ENCODE assay signal across 20 cellular contexts in the genomic region with DNA sequence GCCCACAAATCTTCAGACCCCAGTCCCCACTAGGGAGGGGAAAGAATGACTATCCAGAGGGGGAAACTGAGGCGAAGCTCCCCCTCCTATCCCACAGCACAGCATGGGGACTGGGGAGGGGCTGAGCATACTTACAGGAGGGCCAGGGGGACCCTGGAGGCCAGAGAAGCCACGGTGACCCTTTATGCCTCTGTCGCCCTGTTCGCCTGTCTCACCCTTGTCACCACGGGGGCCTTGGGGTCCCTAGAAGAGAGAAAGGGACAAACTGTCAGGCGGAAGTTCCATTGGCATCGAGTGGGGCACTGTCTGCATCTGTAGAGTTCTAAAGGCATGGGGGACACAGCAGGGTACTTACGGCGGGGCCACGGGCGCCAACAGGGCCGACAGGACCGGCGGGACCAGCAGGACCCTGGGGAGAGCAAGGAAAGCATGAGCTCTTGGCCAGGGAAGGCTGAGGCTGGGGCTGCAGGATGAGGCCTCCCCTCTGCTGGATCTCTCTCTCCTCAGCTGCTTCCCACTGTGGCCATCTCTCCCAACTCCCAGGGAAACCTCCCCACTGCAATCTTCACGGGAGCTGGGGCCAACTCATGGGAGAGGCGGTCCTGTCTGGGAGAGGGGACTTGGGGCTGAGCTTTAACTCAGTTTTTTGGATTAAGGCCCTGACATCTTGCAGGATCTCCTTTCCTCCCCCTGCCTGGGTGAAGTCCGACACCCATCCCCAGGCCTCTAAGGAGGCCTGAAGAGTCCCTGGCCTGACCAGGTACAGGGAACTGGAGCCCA. TPM values are rescaled to one million over a fixed set of nuclear protein-coding genes. Genes with fewer than 3 reads are reported as not detected.
DNase-seq lines count a peak whose midpoint lies in the region; TF ChIP-seq lines count a peak whose summit lies in the region.
"Had no signal": no experiment of that assay in that cellular context is flagged by ENCODE, and none has a peak within 500 bp of the region (broad histone marks: within the 10 kb centered on the region; RNA-seq: fewer than 3 reads in every experiment).

No MANE protein-coding gene starts in this region.

- no peak overlapping the region for H3K4me3 ChIP-seq in esophagus muscularis mucosa
- H3K4me3 ChIP-seq in uterus = no peak overlapping the region
- H3K4me3 ChIP-seq in H7 (ENCODE audit: insufficient read depth, low read depth, low read length) = no peak overlapping the region
- H3K4me3 ChIP-seq in CD8-positive, alpha-beta memory T cell (ENCODE audit: low read length) = no peak overlapping the region
- H3K4me3 ChIP-seq: BLaER1 had no signal

- DNase-seq in RPMI7951 (ENCODE audit: low read depth) (peak; percentile 37), esophagus muscularis mucosa (ENCODE audit: extremely low spot score) (no peak), myocyte (ENCODE audit: low read depth) (peak; percentile 51), uterus (no peak), H7 (no peak)
- DNase-seq in stimulated activated CD4-positive, alpha-beta T cell treated with anti-CD3 and anti-CD28 coated beads, Interleukin-1b, Interleukin-23, amount 100 ng/mL, for 48 hours = no peak
- no peak for DNase-seq in CD8-positive, alpha-beta memory T cell
- DNase-seq: activated CD4-positive, CD25-positive, alpha-beta regulatory T cell; activated CD8-positive, alpha-beta memory T cell treated with anti-CD3 and anti-CD28 coated beads for 24 hours; HCEC 1CT; hippocampal formation; KBM-7; kidney; NCI-H69; stimulated activated naive CD8-positive, alpha-beta T cell treated with anti-CD3 and anti-CD28 coated beads, Interleukin-15, Interleukin-2, amounts not matched to agents 100 U/mL and 50 U/mL, for 24 hours had no signal

- no peak for TF ChIP-seq POLR2A in esophagus muscularis mucosa (IDR thresholded peaks at IDR 0.05; ENCODE audit: low read depth)
- TF ChIP-seq POLR2A in uterus (IDR thresholded peaks at IDR 0.05) = no peak

- H3K36me3 Mint-ChIP-seq in CD8-positive, alpha-beta memory T cell = no peaks in the 10 kb centered on the region
- H3K36me3 Mint-ChIP-seq: activated naive CD8-positive, alpha-beta T cell had no signal

- 82% methylated on average over 16 of the region's 17 CpGs for WGBS in esophagus muscularis mucosa

- H3K9me3 ChIP-seq in esophagus muscularis mucosa = no peaks in the 10 kb centered on the region
- no peaks in the 10 kb centered on the region for H3K9me3 ChIP-seq in uterus
- no peaks in the 10 kb centered on the region for H3K9me3 ChIP-seq in CD8-positive, alpha-beta memory T cell (ENCODE audit: low read length)
- H3K9me3 ChIP-seq: BLaER1 had no signal

- H3K27me3 ChIP-seq in esophagus muscularis mucosa (no peaks in the 10 kb centered on the region), uterus (no peaks in the 10 kb centered on the region), H7 (ENCODE audit: control insufficient read depth, insufficient read depth, low read length) (no peaks in the 10 kb centered on the region)
- H3K27me3 ChIP-seq in CD8-positive, alpha-beta memory T cell (ENCODE audit: insufficient read depth, low read length, poor library complexity, severe bottlenecking) = no peaks in the 10 kb centered on the region
- H3K27me3 ChIP-seq: BLaER1 had no signal

- no peak for TF ChIP-seq CTCF in esophagus muscularis mucosa (IDR thresholded peaks at IDR 0.05)
- no peak for TF ChIP-seq CTCF in uterus (IDR thresholded peaks at IDR 0.05)

- CTCF ChIA-PET in CD8-positive, alpha-beta memory T cell (lab: Charles Lee) = interaction anchor here (0.9 to 1.1 kb wide), 2 partner anchors 12 to 38 kb away, joined by 3 read pairs; partner anchors contain the start of gene PPP1R9B

- POLR2A ChIA-PET in CD8-positive, alpha-beta memory T cell (lab: Charles Lee) = no interaction called here

- H3K4me1 ChIP-seq in esophagus muscularis mucosa (peaks cover 0 to 64% (median 41%) of the 10 kb centered on the region in 4 donors), uterus (peaks cover 0 to 15% of the 10 kb centered on the region in 2 donors)
- peaks cover 13% of the 10 kb centered on the region for H3K4me1 ChIP-seq in CD8-positive, alpha-beta memory T cell (ENCODE audit: insufficient read depth, low read length)

- H3K36me3 ChIP-seq in esophagus muscularis mucosa (peaks cover 58 to 79% (median 78%) of the 10 kb centered on the region in 4 donors), uterus (no peaks in the 10 kb centered on the region), H7 (replicated peaks; ENCODE audit: control insufficient read depth, insufficient read depth, low read length) (peaks cover 31% of the 10 kb centered on the region)
- no peaks in the 10 kb centered on the region for H3K36me3 ChIP-seq in CD8-positive, alpha-beta memory T cell (ENCODE audit: insufficient read depth, low read length)
- H3K36me3 ChIP-seq: BLaER1 had no signal

- no peaks in the 10 kb centered on the region for H3K9me3 Mint-ChIP-seq in CD8-positive, alpha-beta memory T cell

- TF ChIP-seq EP300 in esophagus muscularis mucosa (IDR thresholded peaks at IDR 0.05) = no peak

- H3K27ac Mint-ChIP-seq in CD8-positive, alpha-beta memory T cell = no peak overlapping the region
- H3K27ac Mint-ChIP-seq: activated naive CD8-positive, alpha-beta T cell had no signal

- H3K4me1 Mint-ChIP-seq in CD8-positive, alpha-beta memory T cell = peaks cover 9 to 16% (median 11%) of the 10 kb centered on the region in 3 donors

- H3K4me3 Mint-ChIP-seq in CD8-positive, alpha-beta memory T cell = no peak overlapping the region
- H3K4me3 Mint-ChIP-seq: activated naive CD8-positive, alpha-beta T cell had no signal

- H3K27me3 Mint-ChIP-seq in CD8-positive, alpha-beta memory T cell = peaks cover 0 to 3% of the 10 kb centered on the region in 2 donors
- H3K27me3 Mint-ChIP-seq: activated naive CD8-positive, alpha-beta T cell had no signal

- intact Hi-C loops in esophagus muscularis mucosa (cut with DNase I) = no loop called here
- intact Hi-C loops in uterus (cut with DNase I; ENCODE audit: low total_unique reads) = no loop called here

- H3K27ac ChIP-seq in esophagus muscularis mucosa (replicated peaks in 1 of 4) (peak overlapping the region in 3 of 4 donors; percentile 28 to 81 (median 77)), uterus (peak overlapping the region; percentile 82 to 96)
- H3K27ac ChIP-seq in CD8-positive, alpha-beta memory T cell (ENCODE audit: low read depth, low read length) = no peak overlapping the region

RNA-seq across cellular contexts. Expression of gene COL1A1, which starts 13.5 kb away (rescaled TPM):
- 239 and 259 TPM in 2 replicates for total RNA-seq in RPMI7951 (2014; rRNA removed; shearing (Covaris generic))
- total RNA-seq in esophagus muscularis mucosa (100 to 1,000 TPM in 1 of 4 donors, 10 to 100 TPM in 3; 20.7 to 123 (median 41.5) TPM), myocyte (604 and 719 TPM in 2 replicates), uterus (1,000 to 10,000 TPM in 1 of 4 donors, 100 to 1,000 TPM in 2, 10 to 100 TPM in 1; 59.4 to 4,880 (median 491) TPM)
- 15,153 TPM for polyA plus RNA-seq in myocyte (2012)
- total RNA-seq in H7 (2014; rRNA removed; shearing (Covaris generic)) = 8.2 and 9.4 TPM in 2 replicates
- total RNA-seq in CD8-positive, alpha-beta memory T cell = under 1 TPM; 0.39 to 0.42 TPM
- not detected for polyA plus RNA-seq in CD8-positive, alpha-beta memory T cell
- total RNA-seq: OCI-LY7 had no signal

RNA-seq across cellular contexts. Expression of gene SGCA, which starts 22.1 kb away (rescaled TPM):
- total RNA-seq in RPMI7951 (2014; rRNA removed; shearing (Covaris generic)) = not detected in 2 replicates
- 100 to 1,000 TPM in 1 of 4 donors, 10 to 100 TPM in 3; 72.7 to 145 (median 82.8) TPM for total RNA-seq in esophagus muscularis mucosa
- total RNA-seq in myocyte = 428 and 447 TPM in 2 replicates
- 303 TPM for polyA plus RNA-seq in myocyte (2012)
- total RNA-seq in uterus = 100 to 1,000 TPM in 1 of 4 donors, 10 to 100 TPM in 1, under 1 TPM in 1, not detected in 1; 0.90 to 119 (median 19.6) TPM
- 0.52 and 1.1 TPM in 2 replicates for total RNA-seq in H7 (2014; rRNA removed; shearing (Covaris generic))
- total RNA-seq in CD8-positive, alpha-beta memory T cell = under 1 TPM in 1 of 2 experiments, not detected in 1; 0.31 TPM
- polyA plus RNA-seq in CD8-positive, alpha-beta memory T cell = not detected
- total RNA-seq: bronchial epithelial cell; T-helper 2 cell treated with Interferon-gamma antibody and Interleukin-4, amounts not matched to agents 100 ng/mL and 5 ng/mL, for 36 hours had no signal

RNA-seq across cellular contexts. Expression of gene PPP1R9B, which starts 37.5 kb away (rescaled TPM):
- total RNA-seq in RPMI7951 (2014; rRNA removed; shearing (Covaris generic)) = 9.5 and 12.8 TPM in 2 replicates
- total RNA-seq in esophagus muscularis mucosa (10 to 100 TPM; 20.2 to 46.3 (median 37.5) TPM), myocyte (40.5 and 44.2 TPM in 2 replicates), uterus (10 to 100 TPM in 3 of 4 donors, 1 to 10 TPM in 1; 9.2 to 65.3 (median 20.6) TPM)
- 43.6 TPM for polyA plus RNA-seq in myocyte (2012)
- total RNA-seq in H7 (2014; rRNA removed; shearing (Covaris generic)) = 15.0 and 21.1 TPM in 2 replicates
- 10 to 100 TPM; 86.9 to 89.0 TPM for total RNA-seq in CD8-positive, alpha-beta memory T cell
- 1.7 TPM for polyA plus RNA-seq in CD8-positive, alpha-beta memory T cell

RNA-seq across cellular contexts. Expression of gene SAMD14, which starts 58.0 kb away (rescaled TPM):
- 0.10 and 0.24 TPM in 2 replicates for total RNA-seq in RPMI7951 (2014; rRNA removed; shearing (Covaris generic))
- total RNA-seq in esophagus muscularis mucosa = 1 to 10 TPM in 3 of 4 donors, under 1 TPM in 1; 0.98 to 1.8 (median 1.5) TPM
- total RNA-seq in myocyte = 0.24 and 0.47 TPM in 2 replicates
- 3.6 TPM for polyA plus RNA-seq in myocyte (2012)
- total RNA-seq in uterus = 10 to 100 TPM in 1 of 4 donors, 1 to 10 TPM in 2, not detected in 1; 2.3 to 11.3 (median 6.2) TPM
- total RNA-seq in H7 (2014; rRNA removed; shearing (Covaris generic)) = 7.8 and 8.2 TPM in 2 replicates
- total RNA-seq in CD8-positive, alpha-beta memory T cell = 1 to 10 TPM in 1 of 2 experiments, under 1 TPM in 1; 0.92 to 1.3 TPM
- not detected for polyA plus RNA-seq in CD8-positive, alpha-beta memory T cell

Comparison
In these comparisons a context has a peak if more than half of its experiments do, and no peak if none do; other contexts are left out.
1. DNase-seq: peak in RPMI7951 (single experiment) and myocyte (single experiment); none in esophagus muscularis mucosa (single experiment), uterus (0 of 2), stimulated activated CD4-positive, alpha-beta T cell treated with anti-CD3 and anti-CD28 coated beads, Interleukin-1b, Interleukin-23, amount 100 ng/mL, for 48 hours (single experiment), H7 (single experiment) and CD8-positive, alpha-beta memory T cell (0 of 5).